Comparison of ENCODE assay signal across 14 cellular contexts in genomic region chr5:55429707-55430253, GRCh38.
DNase-seq lines count a peak whose midpoint lies in the region; ATAC-seq and TF ChIP-seq lines count a peak whose summit lies in the region.
"Had no signal": no experiment of that assay in that cellular context is flagged by ENCODE, and none has a peak within 500 bp of the region (broad histone marks: within the 10 kb centered on the region; RNA-seq: fewer than 3 reads in every experiment).

No MANE protein-coding gene starts in this region.

- peaks cover 19% of the 10 kb centered on the region for H3F3A ChIP-seq in SK-N-SH (replicated peaks; ENCODE audit: insufficient read depth)

- H3K4me3 ChIP-seq in SK-N-SH (ENCODE audit: low read depth in 2 of 2, low read length in 1 of 2) (no peak overlapping the region; a peak in 1 of 4 replicates), hepatocyte (no peak overlapping the region), upper lobe of right lung (no peak overlapping the region), suprapubic skin (no peak overlapping the region)
- H3K4me3 ChIP-seq: spleen had no signal

- H4K20me1 ChIP-seq in SK-N-SH (ENCODE audit: insufficient read depth): no peaks in the 10 kb centered on the region
- no peaks in the 10 kb centered on the region for H4K20me1 ChIP-seq in hepatocyte (ENCODE audit: insufficient read depth, poor library complexity, severe bottlenecking)

- no peak for TF ChIP-seq RAD21 in SK-N-SH (IDR thresholded peaks at IDR 0.05; ENCODE audit: low read length)

- intact Hi-C loops in upper lobe of right lung (cut with DNase I): no loop called here

- POLR2A ChIA-PET in SK-N-SH (lab: Yijun Ruan, JAX): no interaction called here

- H3K27ac ChIP-seq in SK-N-SH (ENCODE audit: low read depth in 2 of 2, low read length in 1 of 2): no peak overlapping the region; a peak in 1 of 4 replicates
- no peak overlapping the region for H3K27ac ChIP-seq in hepatocyte
- H3K27ac ChIP-seq in upper lobe of right lung: no peak overlapping the region
- H3K27ac ChIP-seq in suprapubic skin: no peak overlapping the region
- H3K27ac ChIP-seq: spleen had no signal

- peaks cover 22 to 61% of the 10 kb centered on the region in 2 experiments for H3K36me3 ChIP-seq in SK-N-SH (replicated peaks in 1 of 2; ENCODE audit: control insufficient read depth in 1 of 2, insufficient read depth in 2 of 2, low read length in 1 of 2)
- H3K36me3 ChIP-seq in hepatocyte (replicated peaks; ENCODE audit: insufficient read depth, low read depth): no peaks in the 10 kb centered on the region
- peaks cover 20% of the 10 kb centered on the region for H3K36me3 ChIP-seq in upper lobe of right lung
- H3K36me3 ChIP-seq in suprapubic skin: peaks cover 34% of the 10 kb centered on the region

- H3K4me1 ChIP-seq in SK-N-SH (ENCODE audit: control insufficient read depth in 1 of 2, insufficient read depth in 2 of 2, low read depth in 1 of 2, low read length in 1 of 2): peaks cover 0 to 13% of the 10 kb centered on the region in 2 experiments; a peak in 2 of 4 replicates
- H3K4me1 ChIP-seq in hepatocyte (ENCODE audit: insufficient read depth): no peaks in the 10 kb centered on the region
- H3K4me1 ChIP-seq in upper lobe of right lung: no peaks in the 10 kb centered on the region
- peaks cover 4% of the 10 kb centered on the region for H3K4me1 ChIP-seq in suprapubic skin
- H3K4me1 ChIP-seq: spleen had no signal

- 60% methylated on average over 2 of the region's 9 CpGs for WGBS in SK-N-SH (ENCODE audit: low lambda C conversion rate)
- 94% methylated on average over 9 of the region's 9 CpGs for whole genome bisulfite sequencing in hepatocyte (ENCODE audit: low lambda C conversion rate, missing lambda C conversion rate)
- WGBS in suprapubic skin: 100% methylated on average over 2 of the region's 9 CpGs

- H3K9ac ChIP-seq in SK-N-SH: no peak overlapping the region

- TF ChIP-seq CTCF in SK-N-SH (IDR thresholded peaks at IDR 0.05) (no peak), hepatocyte (IDR thresholded peaks at IDR 0.05; ENCODE audit: poor library complexity) (no peak), upper lobe of right lung (IDR thresholded peaks at IDR 0.05) (no peak), suprapubic skin (IDR thresholded peaks at IDR 0.05) (no peak)

- no peaks in the 10 kb centered on the region for H3K9me2 ChIP-seq in SK-N-SH
- H3K9me2 ChIP-seq in hepatocyte (replicated peaks; ENCODE audit: insufficient read depth): no peaks in the 10 kb centered on the region

- H3K9me3 ChIP-seq in SK-N-SH: no peaks in the 10 kb centered on the region
- H3K9me3 ChIP-seq in hepatocyte (ENCODE audit: low read depth): no peaks in the 10 kb centered on the region
- no peaks in the 10 kb centered on the region for H3K9me3 ChIP-seq in upper lobe of right lung
- no peaks in the 10 kb centered on the region for H3K9me3 ChIP-seq in suprapubic skin

- H3K27me3 ChIP-seq in SK-N-SH (ENCODE audit: insufficient read depth) (no peaks in the 10 kb centered on the region), hepatocyte (no peaks in the 10 kb centered on the region), upper lobe of right lung (no peaks in the 10 kb centered on the region), suprapubic skin (no peaks in the 10 kb centered on the region)
- H3K27me3 ChIP-seq: spleen had no signal

- no peak for TF ChIP-seq POLR2A in suprapubic skin (IDR thresholded peaks at IDR 0.05)

- H3K79me2 ChIP-seq in SK-N-SH (ENCODE audit: insufficient read depth) (peaks cover 14% of the 10 kb centered on the region; the same call in 1 of the 2 replicates), hepatocyte (peaks cover 21% of the 10 kb centered on the region)

- ATAC-seq in SK-N-SH treated with all-trans-retinoic acid at 6 μM for 48 hours (no peak), upper lobe of right lung (peak; percentile 36), GM21360 (IDR thresholded peaks at IDR 0.05; ENCODE audit: unreplicated experiment) (no peak)
- ATAC-seq: activated T-helper 17 cell treated with anti-CD3 and anti-CD28 coated beads, Interleukin-2, amount 50 U/mL, for 72 hours had no signal

- H2AFZ ChIP-seq in SK-N-SH (ENCODE audit: low read depth) (no peak overlapping the region), hepatocyte (no peak overlapping the region)

- TF ChIP-seq EP300 in SK-N-SH (IDR thresholded peaks at IDR 0.05; ENCODE audit: borderline replicate concordance in 1 of 2, low read depth in 1 of 2, low read length in 1 of 2) (no peak), suprapubic skin (IDR thresholded peaks at IDR 0.05) (no peak)

- CTCF ChIA-PET in SK-N-SH (lab: Yijun Ruan, JAX): interaction anchor here (1.1 to 2.0 kb wide), 4 partner anchors 28 to 263 kb away, joined by 3 to 5 read pairs (median 4); no protein-coding TSS in a partner anchor

- H3K4me2 ChIP-seq in SK-N-SH (no peak overlapping the region), hepatocyte (no peak overlapping the region)

- DNase-seq in SK-N-SH (peak; percentile 35), SHP77 (lab: John Stamatoyannopoulos, UW) (peak; percentile 24 to 49), hepatocyte (ENCODE audit: low spot score) (peak; percentile 32), upper lobe of right lung (no peak), suprapubic skin (ENCODE audit: low spot score in 2 of 2) (no peak)
- DNase-seq in activated CD4-positive, CD25-positive, alpha-beta regulatory T cell (lab: John Stamatoyannopoulos, UW): no peak
- DNase-seq: activated CD4-positive, alpha-beta T cell treated with anti-CD3 and anti-CD28 coated beads, Interleukin-2, amount 50 U/mL, for 1 hour; dermis blood vessel endothelial cell; NCI-H1694; spleen; T-helper 1 cell had no signal

TF ChIP-seq in SK-N-SH, 30 proteins besides CTCF, POLR2A, EP300 and RAD21 (continues in another document):
- TF ChIP-seq NRF1 (IDR thresholded peaks at IDR 0.05; ENCODE audit: low read depth, low read length) (no peak), SIN3A (IDR thresholded peaks at IDR 0.05; ENCODE audit: borderline replicate concordance, low read depth, low read length) (no peak), NFIC (IDR thresholded peaks at IDR 0.05; ENCODE audit: borderline replicate concordance) (peak; percentile 41; the same call in 1 of the 2 replicates), TCF12 (IDR thresholded peaks at IDR 0.05) (peak; percentile 25; the same call in 1 of the 2 replicates), RXRA (IDR thresholded peaks at IDR 0.05; ENCODE audit: borderline replicate concordance, low read depth) (no peak), FOXM1 (IDR thresholded peaks at IDR 0.05; ENCODE audit: low read depth) (no peak), MXI1 (IDR thresholded peaks at IDR 0.05; ENCODE audit: low read depth, low read length) (no peak), YY1 (IDR thresholded peaks at IDR 0.05; ENCODE audit: low read depth) (no peak)
- TF ChIP-seq, protein P1, sequence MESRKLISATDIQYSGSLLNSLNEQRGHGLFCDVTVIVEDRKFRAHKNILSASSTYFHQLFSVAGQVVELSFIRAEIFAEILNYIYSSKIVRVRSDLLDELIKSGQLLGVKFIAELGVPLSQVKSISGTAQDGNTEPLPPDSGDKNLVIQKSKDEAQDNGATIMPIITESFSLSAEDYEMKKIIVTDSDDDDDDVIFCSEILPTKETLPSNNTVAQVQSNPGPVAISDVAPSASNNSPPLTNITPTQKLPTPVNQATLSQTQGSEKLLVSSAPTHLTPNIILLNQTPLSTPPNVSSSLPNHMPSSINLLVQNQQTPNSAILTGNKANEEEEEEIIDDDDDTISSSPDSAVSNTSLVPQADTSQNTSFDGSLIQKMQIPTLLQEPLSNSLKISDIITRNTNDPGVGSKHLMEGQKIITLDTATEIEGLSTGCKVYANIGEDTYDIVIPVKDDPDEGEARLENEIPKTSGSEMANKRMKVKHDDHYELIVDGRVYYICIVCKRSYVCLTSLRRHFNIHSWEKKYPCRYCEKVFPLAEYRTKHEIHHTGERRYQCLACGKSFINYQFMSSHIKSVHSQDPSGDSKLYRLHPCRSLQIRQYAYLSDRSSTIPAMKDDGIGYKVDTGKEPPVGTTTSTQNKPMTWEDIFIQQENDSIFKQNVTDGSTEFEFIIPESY (IDR thresholded peaks at IDR 0.05; ENCODE audit: borderline replicate concordance, low read depth): no peak

TF ChIP-seq in SK-N-SH treated with all-trans-retinoic acid at 6 μM for 48 hours, 23 proteins besides CTCF, POLR2A, EP300 and RAD21 (continues in another document):
- TF ChIP-seq, protein P2, sequence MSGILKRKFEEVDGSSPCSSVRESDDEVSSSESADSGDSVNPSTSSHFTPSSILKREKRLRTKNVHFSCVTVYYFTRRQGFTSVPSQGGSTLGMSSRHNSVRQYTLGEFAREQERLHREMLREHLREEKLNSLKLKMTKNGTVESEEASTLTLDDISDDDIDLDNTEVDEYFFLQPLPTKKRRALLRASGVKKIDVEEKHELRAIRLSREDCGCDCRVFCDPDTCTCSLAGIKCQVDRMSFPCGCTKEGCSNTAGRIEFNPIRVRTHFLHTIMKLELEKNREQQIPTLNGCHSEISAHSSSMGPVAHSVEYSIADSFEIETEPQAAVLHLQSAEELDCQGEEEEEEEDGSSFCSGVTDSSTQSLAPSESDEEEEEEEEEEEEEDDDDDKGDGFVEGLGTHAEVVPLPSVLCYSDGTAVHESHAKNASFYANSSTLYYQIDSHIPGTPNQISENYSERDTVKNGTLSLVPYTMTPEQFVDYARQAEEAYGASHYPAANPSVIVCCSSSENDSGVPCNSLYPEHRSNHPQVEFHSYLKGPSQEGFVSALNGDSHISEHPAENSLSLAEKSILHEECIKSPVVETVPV (CRISPR knock-in tag; IDR thresholded peaks at IDR 0.05): no peak
- TF ChIP-seq SNAI2 (CRISPR knock-in tag; IDR thresholded peaks at IDR 0.05): no peak
- TF ChIP-seq CSDC2 (CRISPR knock-in tag; IDR thresholded peaks at IDR 0.05): no peak
- TF ChIP-seq PPARA (CRISPR knock-in tag; IDR thresholded peaks at IDR 0.05; ENCODE audit: borderline replicate concordance): no peak

Comparison
In these comparisons a context has a peak if more than half of its experiments do, and no peak if none do; other contexts are left out.
1. DNase-seq: peak in SK-N-SH (single experiment), SHP77 (2 of 2) and hepatocyte (single experiment); none in upper lobe of right lung (single experiment), suprapubic skin (0 of 2) and activated CD4-positive, CD25-positive, alpha-beta regulatory T cell (0 of 4).